20 cellular contexts compared by ENCODE assay signal in the genomic region with DNA sequence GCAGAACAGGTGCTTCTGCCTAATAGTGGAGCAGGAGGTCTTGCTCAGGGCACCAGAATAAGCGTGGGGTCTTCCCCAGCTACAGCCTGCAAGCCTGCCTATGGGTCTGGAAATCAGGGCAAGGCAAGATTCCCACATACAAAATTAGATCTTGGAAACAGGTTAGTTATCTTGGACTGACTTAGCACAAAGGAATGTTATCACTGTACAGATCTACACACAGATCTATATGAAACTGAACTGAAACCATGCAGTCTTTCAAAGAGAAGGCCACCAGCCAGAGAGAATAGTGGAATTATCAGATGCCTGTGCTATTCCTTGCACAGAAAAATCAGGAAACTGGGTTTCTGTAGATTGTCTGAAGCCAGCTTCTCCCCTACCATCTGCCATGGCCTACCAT.
DNase-seq lines count a peak whose midpoint lies in the region; ATAC-seq and TF ChIP-seq lines count a peak whose summit lies in the region.
"Had no signal": no experiment of that assay in that cellular context is flagged by ENCODE, and none has a peak within 500 bp of the region (broad histone marks: within the 10 kb centered on the region; RNA-seq: fewer than 3 reads in every experiment).

No MANE protein-coding gene starts in this region.

- no peak overlapping the region for H4K91ac ChIP-seq in IMR-90 (ENCODE audit: insufficient read depth, low read depth, low read length)

- dilution Hi-C loops in IMR-90 (cut with HindIII; ENCODE audit: low sequenced_read_pairs, unreplicated experiment), result no loop called here

- peaks cover 47% of the 10 kb centered on the region for H3K4me1 Mint-ChIP-seq in Caco-2 (ENCODE audit: low read depth, unreplicated experiment)
- no peaks in the 10 kb centered on the region for H3K4me1 Mint-ChIP-seq in activated CD8-positive, alpha-beta T cell treated with anti-CD3 and anti-CD28 coated beads, Interleukin-2, amount 10 ng/mL, durations not matched to agents 7 days and 5 days (ENCODE audit: low read depth)
- H3K4me1 Mint-ChIP-seq: immature natural killer cell had no signal

- no peaks in the 10 kb centered on the region for H3K27me3 Mint-ChIP-seq in Caco-2 (ENCODE audit: insufficient read depth, unreplicated experiment)
- H3K27me3 Mint-ChIP-seq in activated CD8-positive, alpha-beta T cell treated with anti-CD3 and anti-CD28 coated beads, Interleukin-2, amount 10 ng/mL, durations not matched to agents 7 days and 5 days (ENCODE audit: low read depth), result no peaks in the 10 kb centered on the region
- H3K27me3 Mint-ChIP-seq: effector memory CD8-positive, alpha-beta T cell had no signal

- H3K4me3 Mint-ChIP-seq in Caco-2 (ENCODE audit: unreplicated experiment), result no peak overlapping the region
- H3K4me3 Mint-ChIP-seq in activated CD8-positive, alpha-beta T cell treated with anti-CD3 and anti-CD28 coated beads, Interleukin-2, amount 10 ng/mL, durations not matched to agents 7 days and 5 days, result no peak overlapping the region
- H3K4me3 Mint-ChIP-seq: brain; effector memory CD8-positive, alpha-beta T cell; immature natural killer cell; neural progenitor cell had no signal

- no peak overlapping the region for H2BK15ac ChIP-seq in IMR-90 (ENCODE audit: low read depth, low read length)

- H3K27me3 ChIP-seq in Caco-2 (replicated peaks; ENCODE audit: control insufficient read depth, insufficient read depth, low read length) (no peaks in the 10 kb centered on the region), IMR-90 (ENCODE audit: control insufficient read depth, insufficient read depth, low read length) (no peaks in the 10 kb centered on the region), adipocyte (replicated peaks; ENCODE audit: control insufficient read depth, insufficient read depth, low read length) (no peaks in the 10 kb centered on the region)
- H3K27me3 ChIP-seq: gastroesophageal sphincter, neural progenitor cell, transverse colon had no signal

- POLR2A ChIA-PET in Caco-2 (lab: Charles Lee), result no interaction called here
- POLR2A ChIA-PET in IMR-90 (lab: Charles Lee; ENCODE audit: unreplicated experiment), result no interaction called here
- POLR2A ChIA-PET in activated CD8-positive, alpha-beta T cell treated with anti-CD3 and anti-CD28 coated beads, Interleukin-2, amount 10 ng/mL, durations not matched to agents 7 days and 5 days (lab: Charles Lee), result no interaction called here

- no peak overlapping the region for H3K18ac ChIP-seq in IMR-90 (ENCODE audit: low read depth, low read length)

- no peak overlapping the region for H2AFZ ChIP-seq in IMR-90 (replicated peaks; ENCODE audit: low read length, poor library complexity)
- H2AFZ ChIP-seq: neural progenitor cell had no signal

- H3K9me3 ChIP-seq in Caco-2 (no peaks in the 10 kb centered on the region), IMR-90 (ENCODE audit: control insufficient read depth, insufficient read depth, low read length) (no peaks in the 10 kb centered on the region), adipocyte (ENCODE audit: control insufficient read depth, low read length) (no peaks in the 10 kb centered on the region)
- H3K9me3 ChIP-seq: gastroesophageal sphincter, transverse colon had no signal

- no peak overlapping the region for H3K4me3 ChIP-seq in Caco-2 (ENCODE audit: low read depth, low read length)
- no peak overlapping the region for H3K4me3 ChIP-seq in IMR-90 (ENCODE audit: insufficient read depth, low read depth, low read length)
- no peak overlapping the region for H3K4me3 ChIP-seq in adipocyte (ENCODE audit: low read length)
- H3K4me3 ChIP-seq: gastroesophageal sphincter, neural progenitor cell, transverse colon had no signal

- H2BK5ac ChIP-seq in IMR-90 (ENCODE audit: low read depth, low read length, poor library complexity, severe bottlenecking), result no peak overlapping the region

- no peak for TF ChIP-seq POLR2A in IMR-90 (IDR thresholded peaks at IDR 0.05; ENCODE audit: low read depth, low read length)

- no peak overlapping the region for H4K8ac ChIP-seq in IMR-90 (ENCODE audit: low read depth in 2 of 2, low read length in 2 of 2)

- no CpG with 5 or more reads among the region's 1 CpG for WGBS in IMR-90 (ENCODE audit: extremely low coverage in 2 of 2, insufficient read length in 1 of 2), 2 experiments

- H3K36me3 ChIP-seq in Caco-2 (ENCODE audit: control insufficient read depth, insufficient read depth, low read length) (no peaks in the 10 kb centered on the region), IMR-90 (ENCODE audit: control insufficient read depth, insufficient read depth, low read length) (no peaks in the 10 kb centered on the region), adipocyte (ENCODE audit: control insufficient read depth, insufficient read depth, low read length, severe bottlenecking) (no peaks in the 10 kb centered on the region)
- H3K36me3 ChIP-seq: gastroesophageal sphincter, neural progenitor cell, transverse colon, WERI-Rb-1 had no signal

- no peak overlapping the region for H2BK20ac ChIP-seq in IMR-90 (ENCODE audit: low read depth, low read length)

- H3K4me1 ChIP-seq in Caco-2, result peaks cover 48% of the 10 kb centered on the region
- peaks cover 7% of the 10 kb centered on the region; the same call in 1 of the 2 replicates for H3K4me1 ChIP-seq in IMR-90 (ENCODE audit: control insufficient read depth, insufficient read depth, low read length)
- H3K4me1 ChIP-seq in adipocyte (ENCODE audit: control insufficient read depth, insufficient read depth, low read length), result peaks cover 9% of the 10 kb centered on the region
- H3K4me1 ChIP-seq: gastroesophageal sphincter had no signal

- peaks cover 13% of the 10 kb centered on the region for H3K36me3 Mint-ChIP-seq in Caco-2 (ENCODE audit: insufficient read depth, unreplicated experiment)
- no peaks in the 10 kb centered on the region for H3K36me3 Mint-ChIP-seq in activated CD8-positive, alpha-beta T cell treated with anti-CD3 and anti-CD28 coated beads, Interleukin-2, amount 10 ng/mL, durations not matched to agents 7 days and 5 days (ENCODE audit: low read depth)
- H3K36me3 Mint-ChIP-seq: brain, immature natural killer cell, neural progenitor cell had no signal

- no peak overlapping the region for H2BK120ac ChIP-seq in IMR-90 (ENCODE audit: low read depth, low read length)

- no peaks in the 10 kb centered on the region for H4K20me1 ChIP-seq in IMR-90 (ENCODE audit: insufficient read depth, low read length)

- TF ChIP-seq CTCF in Caco-2 (IDR thresholded peaks at IDR 0.05; ENCODE audit: insufficient read depth in 1 of 2, low read depth in 1 of 2, low read length in 1 of 2, severe bottlenecking in 1 of 2, unreplicated experiment in 1 of 2), result no peak
- 0 out of 2 replicates have a peak, but pooled peaks have one; percentile 0 for TF ChIP-seq CTCF in IMR-90 (conservative IDR thresholded peaks at IDR 0.05; ENCODE audit: low read depth, low read length)

- in situ Hi-C loops in IMR-90 (cut with MboI; ENCODE audit: low sequenced_read_pairs), result loop anchor here (5.0 to 10.0 kb wide), 2 partner anchors 635 to 793 kb away; no protein-coding TSS in a partner anchor

- H4K5ac ChIP-seq in IMR-90 (ENCODE audit: low read depth, low read length), result no peak overlapping the region

- DNase-seq in Caco-2 (peak in 1 of 2 experiments; percentile 41), IMR-90 (peak; percentile 38), adipocyte (ENCODE audit: low read depth) (peak; percentile 48), islet precursor cell (peak; percentile 63), GDM1 (lab: John Stamatoyannopoulos, UW) (no peak), cerebellar cortex (ENCODE audit: low spot score) (no peak)
- DNase-seq in activated CD8-positive, alpha-beta T cell treated with anti-CD3 and anti-CD28 coated beads, Interleukin-2, amount 10 ng/mL, durations not matched to agents 7 days and 5 days, result no peak
- DNase-seq: activated gamma-delta T cell treated with Interleukin-2 at 50 U/mL for 16 hours; effector memory CD8-positive, alpha-beta T cell; immature natural killer cell; mesendoderm; NCI-H1105 treated with DMSO at 0.1 percent for 48 hours; NCI-H2171 treated with DMSO at 0.1 percent for 48 hours; stimulated activated CD4-positive, alpha-beta T cell treated with anti-CD3 and anti-CD28 coated beads, Interleukin-4, amount 100 ng/mL, for 4 hours; transverse colon; WERI-Rb-1 had no signal

- H3K27ac ChIP-seq in IMR-90 (ENCODE audit: insufficient read depth, low read length), result no peak overlapping the region
- H3K27ac ChIP-seq: gastroesophageal sphincter, neural progenitor cell, WERI-Rb-1 had no signal

- BruUV-seq in Caco-2 (replicated peaks; lab: Mats Ljungman, UMichigan) (no TSS peak), IMR-90 (replicated peaks; lab: Mats Ljungman, UMichigan) (no TSS peak)

- H3K4ac ChIP-seq in IMR-90 (ENCODE audit: low read depth, low read length), result no peak overlapping the region

- H3K9me3 Mint-ChIP-seq in Caco-2 (ENCODE audit: unreplicated experiment), result peaks cover 15% of the 10 kb centered on the region
- H3K9me3 Mint-ChIP-seq in activated CD8-positive, alpha-beta T cell treated with anti-CD3 and anti-CD28 coated beads, Interleukin-2, amount 10 ng/mL, durations not matched to agents 7 days and 5 days (ENCODE audit: insufficient read depth), result peaks cover 4% of the 10 kb centered on the region

- H3K79me1 ChIP-seq in IMR-90 (ENCODE audit: low read depth in 1 of 2, low read length in 2 of 2), result no peaks in the 10 kb centered on the region

- TF ChIP-seq RAD21 in IMR-90 (IDR thresholded peaks at IDR 0.05; ENCODE audit: low read length), result no peak

- H3K9ac ChIP-seq in IMR-90 (ENCODE audit: low read depth, low read length) (no peak overlapping the region), adipocyte (ENCODE audit: low read length) (no peak overlapping the region)
- H3K9ac ChIP-seq: neural progenitor cell had no signal

- H3K4me2 ChIP-seq in IMR-90 (ENCODE audit: low read depth, low read length), result no peak overlapping the region
- H3K4me2 ChIP-seq: neural progenitor cell had no signal

- H3K23ac ChIP-seq in IMR-90 (ENCODE audit: low read depth, low read length), result no peak overlapping the region

- no peak for ATAC-seq in IMR-90 (ENCODE audit: low read depth)
- no peak for ATAC-seq in HG03139 (IDR thresholded peaks at IDR 0.05; ENCODE audit: unreplicated experiment)
- no peak for ATAC-seq in activated CD8-positive, alpha-beta T cell treated with anti-CD3 and anti-CD28 coated beads, Interleukin-2, amount 10 ng/mL, durations not matched to agents 7 days and 5 days
- ATAC-seq: effector memory CD8-positive, alpha-beta T cell; gastroesophageal sphincter had no signal

- no peak overlapping the region for H3K56ac ChIP-seq in IMR-90 (ENCODE audit: extremely low read depth, insufficient read depth, low read length)

- H3K14ac ChIP-seq in IMR-90 (replicated peaks; ENCODE audit: low read depth, low read length), result no peak overlapping the region

- no peak overlapping the region for H2AK9ac ChIP-seq in IMR-90 (replicated peaks; ENCODE audit: low read depth, low read length, poor library complexity)

- H3K27ac Mint-ChIP-seq in Caco-2 (ENCODE audit: unreplicated experiment), result peak overlapping the region; percentile 72
- no peak overlapping the region for H3K27ac Mint-ChIP-seq in activated CD8-positive, alpha-beta T cell treated with anti-CD3 and anti-CD28 coated beads, Interleukin-2, amount 10 ng/mL, durations not matched to agents 7 days and 5 days
- H3K27ac Mint-ChIP-seq: effector memory CD8-positive, alpha-beta T cell; immature natural killer cell; neural progenitor cell had no signal

- H2AK5ac ChIP-seq in IMR-90 (ENCODE audit: low read depth, low read length), result no peak overlapping the region

- no peaks in the 10 kb centered on the region for H3K9me1 ChIP-seq in IMR-90 (ENCODE audit: insufficient read depth, low read length)

- CTCF ChIA-PET in Caco-2 (lab: Charles Lee), result interaction anchor here (0.7 kb wide), 1 partner anchor 13 kb away, joined by 3 read pairs; no protein-coding TSS in a partner anchor
- CTCF ChIA-PET in IMR-90 (lab: Yijun Ruan, JAX), result interaction anchor here (1.5 kb wide), 1 partner anchor 10 kb away, joined by 4 read pairs; no protein-coding TSS in a partner anchor
- CTCF ChIA-PET in activated CD8-positive, alpha-beta T cell treated with anti-CD3 and anti-CD28 coated beads, Interleukin-2, amount 10 ng/mL, durations not matched to agents 7 days and 5 days (lab: Charles Lee), result no interaction called here

- intact Hi-C loops in Caco-2 (cut with micrococcal nuclease; ENCODE audit: unreplicated experiment) (loop anchor here (5.0 to 10.0 kb wide), 4 partner anchors 153 to 848 kb away; no protein-coding TSS in a partner anchor), IMR-90 (cut with micrococcal nuclease) (loop anchor here (5.0 kb wide), 1 partner anchor 213 kb away; no protein-coding TSS in a partner anchor)

Comparison
In these comparisons a context has a peak if more than half of its experiments do, and no peak if none do; other contexts are left out.
1. DNase-seq: peak in IMR-90 (single experiment), adipocyte (single experiment) and islet precursor cell (single experiment); none in activated CD8-positive, alpha-beta T cell treated with anti-CD3 and anti-CD28 coated beads, Interleukin-2, amount 10 ng/mL, durations not matched to agents 7 days and 5 days (single experiment), GDM1 (single experiment) and cerebellar cortex (single experiment).